ENCODE assay signal across 5 cellular contexts in genomic region chr17:70045780-70046179, GRCh38. TPM values are rescaled to one million over a fixed set of nuclear protein-coding genes. Genes with fewer than 3 reads are reported as not detected.
"Had no signal": no experiment of that assay in that cellular context is flagged by ENCODE, and none has a peak within 500 bp of the region (broad histone marks: within the 10 kb centered on the region; RNA-seq: fewer than 3 reads in every experiment).

No MANE protein-coding gene starts in this region.

RNA-seq across cellular contexts. Expression of gene KCNJ16, which starts 29.2 kb away (rescaled TPM):
- total RNA-seq: naive thymus-derived CD4-positive, alpha-beta T cell; natural killer cell; osteocyte; ureter; vagina had no signal
